In the genomic region with DNA sequence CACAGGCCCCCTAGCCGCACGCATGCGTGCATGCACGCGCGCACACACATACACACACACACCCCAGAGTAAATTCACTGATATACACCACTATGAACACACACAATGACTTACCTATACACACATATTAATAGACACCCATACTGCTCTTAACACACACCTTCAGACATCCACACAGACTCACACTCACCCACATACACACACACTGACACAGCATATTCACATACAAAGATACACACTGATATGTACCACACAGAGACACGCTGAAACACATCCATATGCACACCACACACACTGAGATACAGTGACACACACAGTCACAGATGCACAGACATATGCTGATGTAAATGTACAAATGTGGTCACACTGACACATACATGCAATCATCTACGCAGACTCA, we compare ENCODE assay signal across 1 cellular context.
TF ChIP-seq lines count a peak whose summit lies in the region.

No MANE protein-coding gene starts in this region.

TF ChIP-seq in K562, 482 proteins besides CTCF, POLR2A, EP300 and RAD21:
- TF ChIP-seq ZNF316 (IDR thresholded peaks at IDR 0.05) (peak; percentile 57), SRF (CRISPR knock-in tag; IDR thresholded peaks at IDR 0.05) (no peak)
TF ChIP-seq in K562: peak in this region for 1.
